ENCODE assay signal across 14 cellular contexts in genomic region chr5:464446-464842, GRCh38. TPM values are rescaled to one million over a fixed set of nuclear protein-coding genes. Genes with fewer than 3 reads are reported as not detected.
DNase-seq lines count a peak whose midpoint lies in the region; ATAC-seq, FAIRE-seq and TF ChIP-seq lines count a peak whose summit lies in the region.
"Had no signal": no experiment of that assay in that cellular context is flagged by ENCODE, and none has a peak within 500 bp of the region (broad histone marks: within the 10 kb centered on the region; RNA-seq: fewer than 3 reads in every experiment).

No MANE protein-coding gene starts in this region.

- H3K4me1 ChIP-seq in kidney (ENCODE audit: control insufficient read depth in 1 of 2, insufficient read depth in 1 of 2, low read depth in 1 of 2, low read length in 2 of 2) (no peaks in the 10 kb centered on the region), lower lobe of right lung (no peaks in the 10 kb centered on the region)
- H3K4me1 ChIP-seq: SJSA1 had no signal

- H3K4me3 ChIP-seq in kidney (ENCODE audit: low read length in 2 of 2): no peak overlapping the region
- no peak overlapping the region for H3K4me3 ChIP-seq in lower lobe of right lung
- H3K4me3 ChIP-seq: lung, SJSA1 had no signal

- no peak overlapping the region for H3K9ac ChIP-seq in kidney (ENCODE audit: low read length in 2 of 2)

- H3K36me3 ChIP-seq in kidney (ENCODE audit: control insufficient read depth in 1 of 2, insufficient read depth in 2 of 2, low read length in 2 of 2): peaks cover 19 to 20% of the 10 kb centered on the region in 2 donors
- peaks cover 73% of the 10 kb centered on the region for H3K36me3 ChIP-seq in lower lobe of right lung

- no peak for FAIRE-seq in kidney (lab: Jason Lieb, UNC)

- no peaks in the 10 kb centered on the region for H3K27me3 ChIP-seq in lower lobe of right lung (ENCODE audit: low read depth)
- H3K27me3 ChIP-seq: SJSA1 had no signal

- H3K27ac ChIP-seq in kidney (ENCODE audit: low read depth in 2 of 2, low read length in 2 of 2) (no peak overlapping the region), lower lobe of right lung (no peak overlapping the region)
- H3K27ac ChIP-seq: SJSA1 had no signal

- H3K9me3 Mint-ChIP-seq in activated CD8-positive, alpha-beta T cell treated with anti-CD3 and anti-CD28 coated beads for 36 hours: no peaks in the 10 kb centered on the region
- no peaks in the 10 kb centered on the region for H3K9me3 Mint-ChIP-seq in stimulated activated naive CD8-positive, alpha-beta T cell treated with anti-CD3 and anti-CD28 coated beads, Interleukin-15, Interleukin-2, amounts not matched to agents 100 ng/mL and 50 ng/mL, for 24 hours
- H3K9me3 Mint-ChIP-seq: brain, H9 had no signal

- no peaks in the 10 kb centered on the region for H3K27me3 Mint-ChIP-seq in activated CD8-positive, alpha-beta T cell treated with anti-CD3 and anti-CD28 coated beads for 36 hours
- H3K27me3 Mint-ChIP-seq in stimulated activated naive CD8-positive, alpha-beta T cell treated with anti-CD3 and anti-CD28 coated beads, Interleukin-15, Interleukin-2, amounts not matched to agents 100 ng/mL and 50 ng/mL, for 24 hours: no peaks in the 10 kb centered on the region
- H3K27me3 Mint-ChIP-seq: brain had no signal

- H3K4me3 Mint-ChIP-seq in activated CD8-positive, alpha-beta T cell treated with anti-CD3 and anti-CD28 coated beads for 36 hours: peak overlapping the region; percentile 59
- H3K4me3 Mint-ChIP-seq in stimulated activated naive CD8-positive, alpha-beta T cell treated with anti-CD3 and anti-CD28 coated beads, Interleukin-15, Interleukin-2, amounts not matched to agents 100 ng/mL and 50 ng/mL, for 24 hours: no peak overlapping the region
- H3K4me3 Mint-ChIP-seq: brain, H9 had no signal

- POLR2A ChIA-PET in activated CD8-positive, alpha-beta T cell treated with anti-CD3 and anti-CD28 coated beads for 36 hours (lab: Charles Lee): interaction anchor here (1.7 kb wide), 1 partner anchor 10 kb away, joined by 5 read pairs; no protein-coding TSS in a partner anchor

- peak; percentile 29 for ATAC-seq in activated CD8-positive, alpha-beta T cell treated with anti-CD3 and anti-CD28 coated beads for 36 hours
- no peak for ATAC-seq in lower lobe of right lung

- TF ChIP-seq CTCF in activated CD8-positive, alpha-beta T cell treated with anti-CD3 and anti-CD28 coated beads for 36 hours (IDR thresholded peaks at IDR 0.05): no peak
- TF ChIP-seq CTCF in kidney (IDR thresholded peaks at IDR 0.05; ENCODE audit: borderline replicate concordance, extremely low read depth, insufficient read depth) (no peak), lower lobe of right lung (IDR thresholded peaks at IDR 0.05) (no peak)

- peak overlapping the region; percentile 94 for H3K27ac Mint-ChIP-seq in activated CD8-positive, alpha-beta T cell treated with anti-CD3 and anti-CD28 coated beads for 36 hours
- H3K27ac Mint-ChIP-seq in stimulated activated naive CD8-positive, alpha-beta T cell treated with anti-CD3 and anti-CD28 coated beads, Interleukin-15, Interleukin-2, amounts not matched to agents 100 ng/mL and 50 ng/mL, for 24 hours: peak overlapping the region; percentile 90
- H3K27ac Mint-ChIP-seq: brain had no signal

- peaks cover 48% of the 10 kb centered on the region for H3K4me1 Mint-ChIP-seq in activated CD8-positive, alpha-beta T cell treated with anti-CD3 and anti-CD28 coated beads for 36 hours (ENCODE audit: low read depth)
- peaks cover 47% of the 10 kb centered on the region for H3K4me1 Mint-ChIP-seq in stimulated activated naive CD8-positive, alpha-beta T cell treated with anti-CD3 and anti-CD28 coated beads, Interleukin-15, Interleukin-2, amounts not matched to agents 100 ng/mL and 50 ng/mL, for 24 hours (ENCODE audit: low read depth)
- H3K4me1 Mint-ChIP-seq: brain, H9 had no signal

- H3K9me3 ChIP-seq in kidney (ENCODE audit: control insufficient read depth in 1 of 2, low read length in 2 of 2) (no peaks in the 10 kb centered on the region), lower lobe of right lung (no peaks in the 10 kb centered on the region)
- H3K9me3 ChIP-seq: SJSA1 had no signal

- peaks cover 56% of the 10 kb centered on the region for H3K36me3 Mint-ChIP-seq in activated CD8-positive, alpha-beta T cell treated with anti-CD3 and anti-CD28 coated beads for 36 hours (ENCODE audit: low read depth)
- peaks cover 49% of the 10 kb centered on the region for H3K36me3 Mint-ChIP-seq in stimulated activated naive CD8-positive, alpha-beta T cell treated with anti-CD3 and anti-CD28 coated beads, Interleukin-15, Interleukin-2, amounts not matched to agents 100 ng/mL and 50 ng/mL, for 24 hours (ENCODE audit: low read depth)

- CTCF ChIA-PET in activated CD8-positive, alpha-beta T cell treated with anti-CD3 and anti-CD28 coated beads for 36 hours (lab: Charles Lee): no interaction called here

- intact Hi-C loops in activated CD8-positive, alpha-beta T cell treated with anti-CD3 and anti-CD28 coated beads for 36 hours (cut with micrococcal nuclease): no loop called here
- intact Hi-C loops in kidney (cut with DNase I) (no loop called here), lower lobe of right lung (cut with DNase I) (no loop called here)

- peak; percentile 21 for DNase-seq in activated T-cell treated with anti-CD3 and anti-CD28 coated beads, Interleukin-2, amount 50 U/mL, for 1 hour
- DNase-seq in activated T-cell treated with anti-CD3 and anti-CD28 coated beads for 4 hours: no peak
- DNase-seq in activated CD8-positive, alpha-beta T cell treated with anti-CD3 and anti-CD28 coated beads for 36 hours: no peak
- peak; percentile 57 for DNase-seq in kidney
- no peak for DNase-seq in NCI-H69 (lab: John Stamatoyannopoulos, UW)
- DNase-seq in lower lobe of right lung: no peak
- DNase-seq in NCI-H146 (lab: John Stamatoyannopoulos, UW): no peak
- DNase-seq: H9, IMR-90, NCI-H1048 had no signal

RNA-seq across cellular contexts. Expression of gene EXOC3, which starts 21.5 kb away (rescaled TPM):
- total RNA-seq in activated CD8-positive, alpha-beta T cell treated with anti-CD3 and anti-CD28 coated beads for 36 hours: 10 to 100 TPM; 65.9 to 67.6 TPM
- total RNA-seq in kidney (71.5 TPM), lower lobe of right lung (58.9 TPM)
- polyA plus RNA-seq in kidney (ENCODE audit: insufficient read depth, low read depth, low replicate concordance): 40.5 TPM

RNA-seq across cellular contexts. Expression of gene SLC9A3, which starts 59.8 kb away (rescaled TPM):
- total RNA-seq in activated CD8-positive, alpha-beta T cell treated with anti-CD3 and anti-CD28 coated beads for 36 hours: 1 to 10 TPM; 3.2 to 3.3 TPM
- total RNA-seq in kidney (10.5 TPM), lower lobe of right lung (1.1 TPM)
- 36.9 TPM for polyA plus RNA-seq in kidney (ENCODE audit: insufficient read depth, low read depth, low replicate concordance)

Comparison
In these comparisons a context has a peak if more than half of its experiments do, and no peak if none do; other contexts are left out.
1. DNase-seq: peak in activated T-cell treated with anti-CD3 and anti-CD28 coated beads, Interleukin-2, amount 50 U/mL, for 1 hour (single experiment) and kidney (single experiment); none in activated T-cell treated with anti-CD3 and anti-CD28 coated beads for 4 hours (single experiment), activated CD8-positive, alpha-beta T cell treated with anti-CD3 and anti-CD28 coated beads for 36 hours (single experiment), NCI-H69 (single experiment), lower lobe of right lung (single experiment) and NCI-H146 (single experiment).